28 cellular contexts compared by ENCODE assay signal in genomic region chr15:96817900-96818299, GRCh38.
"Had no signal": no experiment of that assay in that cellular context is flagged by ENCODE, and none has a peak within 500 bp of the region (broad histone marks: within the 10 kb centered on the region; RNA-seq: fewer than 3 reads in every experiment).

No MANE protein-coding gene starts in this region.

- H3K27me3 Mint-ChIP-seq: stimulated activated naive B cell treated with anti-CD40 and anti-IgM and Interleukin-4, amounts not matched to agents 10 μg/mL and 1 μg/mL and 100 μg/mL, for 72 hours had no signal

- FAIRE-seq: urothelium cell line had no signal

- H3K9me3 ChIP-seq: ovary, psoas muscle, stomach, thoracic aorta, thyroid gland, tibial nerve, upper lobe of left lung, vagina had no signal

- H3K27me3 ChIP-seq: ovary, stomach, thyroid gland, tibial nerve, upper lobe of left lung, vagina had no signal

- H3K4me1 Mint-ChIP-seq: naive thymus-derived CD4-positive, alpha-beta T cell; natural killer cell; nephron; stimulated activated effector memory CD8-positive, alpha-beta T cell treated with anti-CD3 and anti-CD28 coated beads, Interleukin-12 subunit alpha, Interleukin-12 subunit beta, amount 100 ng/mL, for 72 hours; stimulated activated naive B cell treated with anti-CD40 and anti-IgM and Interleukin-4, amounts not matched to agents 10 μg/mL and 1 μg/mL and 100 μg/mL, for 72 hours had no signal

- H3K9ac ChIP-seq: parathyroid adenoma had no signal

- H3K36me3 ChIP-seq: ovary, stomach, thoracic aorta, thyroid gland, tibial nerve, upper lobe of left lung, vagina had no signal

- H3K4me3 Mint-ChIP-seq: naive thymus-derived CD4-positive, alpha-beta T cell; natural killer cell; nephron; stimulated activated effector memory CD8-positive, alpha-beta T cell treated with anti-CD3 and anti-CD28 coated beads, Interleukin-12 subunit alpha, Interleukin-12 subunit beta, amount 100 ng/mL, for 72 hours; stimulated activated naive B cell treated with anti-CD40 and anti-IgM and Interleukin-4, amounts not matched to agents 10 μg/mL and 1 μg/mL and 100 μg/mL, for 72 hours; stimulated activated naive CD8-positive, alpha-beta T cell treated with anti-CD3 and anti-CD28 coated beads, Interleukin-15, Interleukin-2, amounts not matched to agents 100 ng/mL and 50 ng/mL, for 24 hours had no signal

- H3K4me1 ChIP-seq: parathyroid adenoma, psoas muscle, stomach, thyroid gland, tibial nerve, upper lobe of left lung, vagina had no signal

- ATAC-seq: naive thymus-derived CD4-positive, alpha-beta T cell; natural killer cell; psoas muscle; right cardiac atrium; sciatic nerve; stimulated activated effector memory CD8-positive, alpha-beta T cell treated with anti-CD3 and anti-CD28 coated beads, Interleukin-12 subunit alpha, Interleukin-12 subunit beta, amount 100 ng/mL, for 72 hours; stimulated activated naive B cell treated with anti-CD40 and anti-IgM and Interleukin-4, amounts not matched to agents 10 μg/mL and 1 μg/mL and 100 μg/mL, for 72 hours had no signal

- H2AFZ ChIP-seq: parathyroid adenoma had no signal

- DNase-seq: naive thymus-derived CD4-positive, alpha-beta T cell; natural killer cell; occipital lobe; ovary; posterior cingulate gyrus; psoas muscle; right cardiac atrium; stimulated activated CD4-positive, alpha-beta T cell treated with anti-CD3 and anti-CD28 coated beads, Interleukin-15, amount 100 ng/mL, for 24 hours; stimulated activated CD4-positive, alpha-beta T cell treated with anti-CD3 and anti-CD28 coated beads, Interleukin-2, amount 100 ng/mL, for 24 hours; stimulated activated CD4-positive, alpha-beta T cell treated with anti-CD3 and anti-CD28 coated beads, Interleukin-2, amount 100 ng/mL, for 48 hours; stimulated activated CD4-positive, alpha-beta T cell treated with anti-CD3 and anti-CD28 coated beads, Interleukin-4, amount 100 ng/mL, for 24 hours; stimulated activated naive B cell treated with anti-CD40 and anti-IgM and Interleukin-4, amounts not matched to agents 10 μg/mL and 1 μg/mL and 100 μg/mL, for 72 hours; stimulated activated naive CD4-positive, alpha-beta T cell treated with Interleukin-2 at 50 U/mL for 16 hours; stomach; thyroid gland; trophoblast cell; upper lobe of left lung had no signal

- H3K79me2 ChIP-seq: parathyroid adenoma had no signal

- H3K36me3 Mint-ChIP-seq: naive thymus-derived CD4-positive, alpha-beta T cell; natural killer cell; stimulated activated effector memory CD8-positive, alpha-beta T cell treated with anti-CD3 and anti-CD28 coated beads, Interleukin-12 subunit alpha, Interleukin-12 subunit beta, amount 100 ng/mL, for 72 hours; stimulated activated naive B cell treated with anti-CD40 and anti-IgM and Interleukin-4, amounts not matched to agents 10 μg/mL and 1 μg/mL and 100 μg/mL, for 72 hours had no signal

- H3K27ac Mint-ChIP-seq: naive thymus-derived CD4-positive, alpha-beta T cell; natural killer cell; nephron; progenitor cell of endocrine pancreas; stimulated activated effector memory CD8-positive, alpha-beta T cell treated with anti-CD3 and anti-CD28 coated beads, Interleukin-12 subunit alpha, Interleukin-12 subunit beta, amount 100 ng/mL, for 72 hours; stimulated activated naive B cell treated with anti-CD40 and anti-IgM and Interleukin-4, amounts not matched to agents 10 μg/mL and 1 μg/mL and 100 μg/mL, for 72 hours; stimulated activated naive CD8-positive, alpha-beta T cell treated with anti-CD3 and anti-CD28 coated beads, Interleukin-15, Interleukin-2, amounts not matched to agents 100 ng/mL and 50 ng/mL, for 24 hours had no signal

- H3K4me3 ChIP-seq: ovary, psoas muscle, skin epidermis, stomach, thoracic aorta, thyroid gland, tibial nerve, upper lobe of left lung, vagina had no signal

- H3K27ac ChIP-seq: ovary, parathyroid adenoma, psoas muscle, skin epidermis, stomach, thoracic aorta, thyroid gland, tibial nerve, upper lobe of left lung, vagina had no signal
